Comparison of ENCODE assay signal across 7 cellular contexts in the genomic region with DNA sequence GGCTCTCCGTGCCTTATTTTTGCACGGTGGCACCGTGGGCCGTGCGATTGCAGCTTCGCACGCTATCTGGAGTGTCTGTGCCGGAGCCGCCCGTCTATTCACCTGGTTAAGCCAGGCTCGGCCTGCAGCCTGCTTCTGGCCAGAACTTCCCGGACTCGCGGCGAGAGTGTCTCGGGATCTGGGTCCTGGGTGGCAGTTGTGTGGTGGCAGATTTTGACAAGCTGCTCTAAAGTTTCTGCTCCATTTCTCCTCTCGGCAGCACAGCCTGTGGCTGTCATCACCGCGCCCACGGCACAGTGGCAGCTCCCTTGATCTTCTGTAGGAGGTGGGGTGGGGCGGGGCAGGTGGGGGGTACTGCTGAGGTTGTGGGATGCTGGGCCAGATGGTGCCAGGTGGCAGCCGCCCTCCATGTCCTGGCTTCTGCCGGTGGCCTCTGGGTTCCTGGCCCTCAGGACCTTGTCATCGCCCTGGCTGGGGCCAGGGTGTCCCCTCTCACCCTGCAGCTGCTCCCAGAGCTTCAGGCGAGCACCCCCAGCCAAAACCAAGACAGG. TPM values are rescaled to one million over a fixed set of nuclear protein-coding genes. Genes with fewer than 3 reads are reported as not detected.
DNase-seq lines count a peak whose midpoint lies in the region; ATAC-seq and TF ChIP-seq lines count a peak whose summit lies in the region.

No MANE protein-coding gene starts in this region.

- TF ChIP-seq POLR2A in tibial nerve (IDR thresholded peaks at IDR 0.05) = no peak

- H3K4me3 ChIP-seq in HFF-Myc (replicated peaks; ENCODE audit: low read depth, low read length) (peak overlapping the region; percentile 77), RWPE2 (ENCODE audit: severe bottlenecking) (peak overlapping the region; percentile 63), muscle layer of duodenum (ENCODE audit: low read depth in 1 of 2, low read length in 2 of 2) (peak overlapping the region; percentile 44 to 75), tibial nerve (peak overlapping the region; percentile 38 to 78 (median 58))

- 1 to 4% methylated on average over 22 to 25 of the region's 25 CpGs for WGBS in tibial nerve, 2 donors

- H3K27me3 ChIP-seq in RWPE2 (ENCODE audit: insufficient read depth, poor library complexity, severe bottlenecking) = peaks cover 14% of the 10 kb centered on the region
- H3K27me3 ChIP-seq in muscle layer of duodenum (ENCODE audit: low read depth, low read length) = peaks cover 20% of the 10 kb centered on the region
- H3K27me3 ChIP-seq in tibial nerve = peaks cover 0 to 39% of the 10 kb centered on the region in 2 donors

- TF ChIP-seq CTCF in HFF-Myc (IDR thresholded peaks at IDR 0.05; ENCODE audit: low read depth, low read length, missing control alignments) (no peak), RWPE2 (IDR thresholded peaks at IDR 0.05; ENCODE audit: poor library complexity, severe bottlenecking) (no peak), tibial nerve (IDR thresholded peaks at IDR 0.05) (no peak)

- TF ChIP-seq EP300 in tibial nerve (IDR thresholded peaks at IDR 0.05) = no peak

- H3K27ac ChIP-seq in RWPE2 (ENCODE audit: poor library complexity, severe bottlenecking) = no peak overlapping the region
- H3K27ac ChIP-seq in muscle layer of duodenum (ENCODE audit: low read length) = no peak overlapping the region
- peak overlapping the region; percentile 61 to 88 (median 74) for H3K27ac ChIP-seq in tibial nerve

- ATAC-seq in RWPE2 (ENCODE audit: low read depth) (no peak), HG03521 (IDR thresholded peaks at IDR 0.05; ENCODE audit: unreplicated experiment) (no peak)

- H3K4me1 ChIP-seq in RWPE2 (ENCODE audit: insufficient read depth, poor library complexity, severe bottlenecking) (no peaks in the 10 kb centered on the region), muscle layer of duodenum (ENCODE audit: control insufficient read depth in 1 of 2, insufficient read depth in 2 of 2, low read length in 2 of 2) (peaks cover 0 to 44% of the 10 kb centered on the region in 2 donors), tibial nerve (peaks cover 0 to 70% (median 15%) of the 10 kb centered on the region in 4 donors)

- no peaks in the 10 kb centered on the region for H3K36me3 ChIP-seq in RWPE2 (ENCODE audit: low read depth)
- H3K36me3 ChIP-seq in muscle layer of duodenum (ENCODE audit: control insufficient read depth in 1 of 2, insufficient read depth in 2 of 2, low read length in 2 of 2) = no peaks in the 10 kb centered on the region
- no peaks in the 10 kb centered on the region for H3K36me3 ChIP-seq in tibial nerve

- DNase-seq in HFF-Myc (ENCODE audit: extremely low read depth, low read depth) = no peak
- DNase-seq in RWPE2 (ENCODE audit: low spot score) = no peak
- peak; percentile 46 for DNase-seq in dermis blood vessel endothelial cell
- DNase-seq in tibial nerve (ENCODE audit: low spot score in 2 of 2) = no peak
- no peak for DNase-seq in NCI-H2107 treated with DMSO at 0.1 percent for 48 hours (lab: John Stamatoyannopoulos, UW; ENCODE audit: unreplicated experiment)

- no peaks in the 10 kb centered on the region for H3K9me3 ChIP-seq in RWPE2 (ENCODE audit: severe bottlenecking)
- no peaks in the 10 kb centered on the region for H3K9me3 ChIP-seq in muscle layer of duodenum (ENCODE audit: control insufficient read depth in 1 of 2, low read length in 2 of 2)
- no peaks in the 10 kb centered on the region for H3K9me3 ChIP-seq in tibial nerve

RNA-seq across cellular contexts. Expression of a gene that starts 2.9 kb away (rescaled TPM):
- total RNA-seq in dermis blood vessel endothelial cell = 10.0 and 14.0 TPM in 2 replicates
- 10 to 100 TPM; 10.9 to 65.3 (median 32.6) TPM for total RNA-seq in tibial nerve

Comparison
In these comparisons a context has a peak if more than half of its experiments do, and no peak if none do; other contexts are left out.
1. H3K27ac ChIP-seq: peak in tibial nerve (4 of 4); none in RWPE2 (single experiment) and muscle layer of duodenum (single experiment).
2. Peak in every context shown above with its lines, with median percentiles within 50 percentile points of each other: H3K4me3 ChIP-seq.